ENCODE assay signal across 1 cellular context in genomic region chr1:35115459-35116383, GRCh38.
TF ChIP-seq lines count a peak whose summit lies in the region.

No MANE protein-coding gene starts in this region.

TF ChIP-seq in HepG2, 621 proteins besides CTCF, POLR2A, EP300 and RAD21:
- peak; percentile 81 for TF ChIP-seq ZNF770 (CRISPR knock-in tag; IDR thresholded peaks at IDR 0.05)
- TF ChIP-seq, protein P1, sequence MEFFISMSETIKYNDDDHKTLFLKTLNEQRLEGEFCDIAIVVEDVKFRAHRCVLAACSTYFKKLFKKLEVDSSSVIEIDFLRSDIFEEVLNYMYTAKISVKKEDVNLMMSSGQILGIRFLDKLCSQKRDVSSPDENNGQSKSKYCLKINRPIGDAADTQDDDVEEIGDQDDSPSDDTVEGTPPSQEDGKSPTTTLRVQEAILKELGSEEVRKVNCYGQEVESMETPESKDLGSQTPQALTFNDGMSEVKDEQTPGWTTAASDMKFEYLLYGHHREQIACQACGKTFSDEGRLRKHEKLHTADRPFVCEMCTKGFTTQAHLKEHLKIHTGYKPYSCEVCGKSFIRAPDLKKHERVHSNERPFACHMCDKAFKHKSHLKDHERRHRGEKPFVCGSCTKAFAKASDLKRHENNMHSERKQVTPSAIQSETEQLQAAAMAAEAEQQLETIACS (CRISPR knock-in tag; IDR thresholded peaks at IDR 0.05), result no peak
